In the genomic region with DNA sequence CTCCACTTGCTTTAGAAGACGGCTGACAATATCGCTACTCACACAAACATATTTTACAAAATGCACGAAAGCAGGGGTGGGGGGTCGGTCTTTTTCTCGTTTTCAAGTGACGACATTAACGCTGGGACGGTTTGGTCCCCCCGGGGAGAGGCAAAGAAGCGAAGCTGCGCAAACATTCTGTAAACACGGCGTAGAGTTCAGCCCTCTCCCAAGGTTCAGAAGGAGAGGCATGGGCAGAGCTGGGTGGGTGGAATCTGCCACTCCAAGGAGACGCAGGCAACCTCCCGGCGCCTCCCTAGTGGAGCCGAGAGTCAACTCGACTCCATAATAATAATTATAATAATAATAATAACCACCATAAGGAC, we compare ENCODE assay signal across 18 cellular contexts. TPM values are rescaled to one million over a fixed set of nuclear protein-coding genes. Genes with fewer than 3 reads are reported as not detected.
DNase-seq lines count a peak whose midpoint lies in the region; ATAC-seq and TF ChIP-seq lines count a peak whose summit lies in the region.
"Had no signal": no experiment of that assay in that cellular context is flagged by ENCODE, and none has a peak within 500 bp of the region (broad histone marks: within the 10 kb centered on the region; RNA-seq: fewer than 3 reads in every experiment).

No MANE protein-coding gene starts in this region.

- TF ChIP-seq RAD21 in SK-N-SH (IDR thresholded peaks at IDR 0.05; ENCODE audit: low read length), result no peak

- no peak overlapping the region for H2AFZ ChIP-seq in SK-N-SH (ENCODE audit: low read depth)
- no peak overlapping the region for H2AFZ ChIP-seq in neuron (ENCODE audit: low read depth, low read length)

- H3K4me3 ChIP-seq in SK-N-SH (ENCODE audit: low read depth in 2 of 2, low read length in 1 of 2) (no peak overlapping the region), HUES6 (ENCODE audit: low read depth, low read length) (peak overlapping the region; percentile 51), coronary artery (no peak overlapping the region), neuron (ENCODE audit: low read length) (peak overlapping the region; percentile 30)

- WGBS in SK-N-SH (ENCODE audit: low lambda C conversion rate), result 52% methylated on average over 18 of the region's 18 CpGs

- no peaks in the 10 kb centered on the region for H3K79me2 ChIP-seq in SK-N-SH (ENCODE audit: insufficient read depth)

- peaks cover 92% of the 10 kb centered on the region for H3K27me3 ChIP-seq in SK-N-SH (ENCODE audit: insufficient read depth)
- peaks cover 95% of the 10 kb centered on the region for H3K27me3 ChIP-seq in HUES6 (ENCODE audit: control insufficient read depth, insufficient read depth, low read length)
- H3K27me3 ChIP-seq in neuron (ENCODE audit: insufficient read depth, low read length), result peaks cover 68% of the 10 kb centered on the region

- POLR2A ChIA-PET in SK-N-SH (lab: Yijun Ruan, JAX), result no interaction called here

- no peaks in the 10 kb centered on the region for H3K9me2 ChIP-seq in SK-N-SH

- H3K4me1 ChIP-seq in SK-N-SH (ENCODE audit: control insufficient read depth in 1 of 2, insufficient read depth in 2 of 2, low read depth in 1 of 2, low read length in 1 of 2) (no peaks in the 10 kb centered on the region), HUES6 (ENCODE audit: control insufficient read depth, insufficient read depth, low read length) (peaks cover 46% of the 10 kb centered on the region), neuron (ENCODE audit: insufficient read depth, low read length) (peaks cover 34% of the 10 kb centered on the region)

- no peak overlapping the region for H3K27ac ChIP-seq in SK-N-SH (ENCODE audit: low read depth in 2 of 2, low read length in 1 of 2)
- no peak overlapping the region for H3K27ac ChIP-seq in HUES6 (ENCODE audit: low read depth, low read length)
- H3K27ac ChIP-seq in coronary artery, result no peak overlapping the region
- H3K27ac ChIP-seq: 22Rv1, epithelial cell of prostate, skin epidermis, thoracic aorta had no signal

- no peaks in the 10 kb centered on the region for H3F3A ChIP-seq in SK-N-SH (replicated peaks; ENCODE audit: insufficient read depth)

- no peak for TF ChIP-seq EP300 in SK-N-SH (IDR thresholded peaks at IDR 0.05; ENCODE audit: borderline replicate concordance in 1 of 2, low read depth in 1 of 2, low read length in 1 of 2)

- no peak overlapping the region for H3K9ac ChIP-seq in SK-N-SH
- H3K9ac ChIP-seq in HUES6 (ENCODE audit: low read length), result no peak overlapping the region

- H3K36me3 ChIP-seq in SK-N-SH (replicated peaks in 1 of 2; ENCODE audit: control insufficient read depth in 1 of 2, insufficient read depth in 2 of 2, low read length in 1 of 2), result no peaks in the 10 kb centered on the region
- H3K36me3 ChIP-seq in HUES6 (ENCODE audit: control insufficient read depth, insufficient read depth, low read length), result no peaks in the 10 kb centered on the region
- H3K36me3 ChIP-seq in neuron (ENCODE audit: insufficient read depth, low read length), result no peaks in the 10 kb centered on the region
- H3K36me3 ChIP-seq: thoracic aorta had no signal

- no peak for ATAC-seq in SK-N-SH treated with all-trans-retinoic acid at 6 μM for 48 hours
- ATAC-seq: left colon had no signal

- TF ChIP-seq CTCF in SK-N-SH (IDR thresholded peaks at IDR 0.05) (no peak), coronary artery (IDR thresholded peaks at IDR 0.05) (no peak)

- DNase-seq in SK-N-SH (peak; percentile 32), coronary artery (ENCODE audit: low spot score) (peak; percentile 26), NCI-H524 treated with DMSO at 0.1 percent for 48 hours (lab: John Stamatoyannopoulos, UW) (no peak), NOMO-1 treated with DMSO at 0.1 percent for 48 hours (lab: John Stamatoyannopoulos, UW; ENCODE audit: unreplicated experiment) (no peak), DMS53 treated with DMSO at 0.1 percent for 48 hours (lab: John Stamatoyannopoulos, UW; ENCODE audit: unreplicated experiment) (no peak)
- DNase-seq: activated gamma-delta T cell, COR-L47, HFFc6, left colon, NCI-H2171 had no signal

- CTCF ChIA-PET in SK-N-SH (lab: Yijun Ruan, JAX), result no interaction called here

- no peaks in the 10 kb centered on the region for H3K9me3 ChIP-seq in SK-N-SH
- H3K9me3 ChIP-seq in HUES6 (ENCODE audit: control insufficient read depth, insufficient read depth, low read depth, low read length), result no peaks in the 10 kb centered on the region
- no peaks in the 10 kb centered on the region for H3K9me3 ChIP-seq in neuron (ENCODE audit: low read length)
- H3K9me3 ChIP-seq: thoracic aorta had no signal

- H4K20me1 ChIP-seq in SK-N-SH (ENCODE audit: insufficient read depth), result no peaks in the 10 kb centered on the region

- H3K4me2 ChIP-seq in SK-N-SH, result no peak overlapping the region

TF ChIP-seq in SK-N-SH, 30 proteins besides CTCF, POLR2A, EP300 and RAD21 (continues in another document):
- TF ChIP-seq YY1 (IDR thresholded peaks at IDR 0.05; ENCODE audit: low read depth), result no peak
- TF ChIP-seq TAF1 (IDR thresholded peaks at IDR 0.05; ENCODE audit: borderline replicate concordance, low read depth, low read length), result no peak
- TF ChIP-seq REST (IDR thresholded peaks at IDR 0.05; ENCODE audit: low read depth, low read length), result no peak
- TF ChIP-seq FOSL2 (IDR thresholded peaks at IDR 0.05; ENCODE audit: borderline replicate concordance, low read depth), result no peak
- no peak for TF ChIP-seq POLR2AphosphoS5 (IDR thresholded peaks at IDR 0.05; ENCODE audit: low read depth, low read length)
- no peak for TF ChIP-seq JUND (IDR thresholded peaks at IDR 0.05)
- no peak for TF ChIP-seq SIN3A (IDR thresholded peaks at IDR 0.05; ENCODE audit: borderline replicate concordance, low read depth, low read length)
- TF ChIP-seq SMC3 (IDR thresholded peaks at IDR 0.05; ENCODE audit: low read depth, low read length), result no peak

TF ChIP-seq in SK-N-SH treated with all-trans-retinoic acid at 6 μM for 48 hours, 23 proteins besides CTCF, POLR2A, EP300 and RAD21 (continues in another document):
- TF ChIP-seq ISL1 (CRISPR knock-in tag; IDR thresholded peaks at IDR 0.05) (no peak), TOX (CRISPR knock-in tag; IDR thresholded peaks at IDR 0.05; ENCODE audit: borderline replicate concordance) (no peak), ZC3H10 (CRISPR knock-in tag; IDR thresholded peaks at IDR 0.05) (no peak), ESRRG (CRISPR knock-in tag; IDR thresholded peaks at IDR 0.05) (no peak), OSR1 (CRISPR knock-in tag; IDR thresholded peaks at IDR 0.05) (no peak), ZNF565 (CRISPR knock-in tag; conservative IDR thresholded peaks at IDR 0.05; ENCODE audit: low read depth) (no peak), GLIS3 (CRISPR knock-in tag; IDR thresholded peaks at IDR 0.05) (no peak), SNAI2 (CRISPR knock-in tag; IDR thresholded peaks at IDR 0.05) (no peak)
- TF ChIP-seq, protein P1, sequence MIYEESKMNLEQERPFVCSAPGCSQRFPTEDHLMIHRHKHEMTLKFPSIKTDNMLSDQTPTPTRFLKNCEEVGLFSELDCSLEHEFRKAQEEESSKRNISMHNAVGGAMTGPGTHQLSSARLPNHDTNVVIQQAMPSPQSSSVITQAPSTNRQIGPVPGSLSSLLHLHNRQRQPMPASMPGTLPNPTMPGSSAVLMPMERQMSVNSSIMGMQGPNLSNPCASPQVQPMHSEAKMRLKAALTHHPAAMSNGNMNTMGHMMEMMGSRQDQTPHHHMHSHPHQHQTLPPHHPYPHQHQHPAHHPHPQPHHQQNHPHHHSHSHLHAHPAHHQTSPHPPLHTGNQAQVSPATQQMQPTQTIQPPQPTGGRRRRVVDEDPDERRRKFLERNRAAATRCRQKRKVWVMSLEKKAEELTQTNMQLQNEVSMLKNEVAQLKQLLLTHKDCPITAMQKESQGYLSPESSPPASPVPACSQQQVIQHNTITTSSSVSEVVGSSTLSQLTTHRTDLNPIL (CRISPR knock-in tag; IDR thresholded peaks at IDR 0.05; ENCODE audit: low read depth), result no peak
- TF ChIP-seq, protein P2, sequence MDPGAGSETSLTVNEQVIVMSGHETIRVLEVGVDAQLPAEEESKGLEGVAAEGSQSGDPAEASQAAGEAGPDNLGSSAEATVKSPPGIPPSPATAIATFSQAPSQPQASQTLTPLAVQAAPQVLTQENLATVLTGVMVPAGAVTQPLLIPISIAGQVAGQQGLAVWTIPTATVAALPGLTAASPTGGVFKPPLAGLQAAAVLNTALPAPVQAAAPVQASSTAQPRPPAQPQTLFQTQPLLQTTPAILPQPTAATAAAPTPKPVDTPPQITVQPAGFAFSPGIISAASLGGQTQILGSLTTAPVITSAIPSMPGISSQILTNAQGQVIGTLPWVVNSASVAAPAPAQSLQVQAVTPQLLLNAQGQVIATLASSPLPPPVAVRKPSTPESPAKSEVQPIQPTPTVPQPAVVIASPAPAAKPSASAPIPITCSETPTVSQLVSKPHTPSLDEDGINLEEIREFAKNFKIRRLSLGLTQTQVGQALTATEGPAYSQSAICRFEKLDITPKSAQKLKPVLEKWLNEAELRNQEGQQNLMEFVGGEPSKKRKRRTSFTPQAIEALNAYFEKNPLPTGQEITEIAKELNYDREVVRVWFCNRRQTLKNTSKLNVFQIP (CRISPR knock-in tag; IDR thresholded peaks at IDR 0.05; ENCODE audit: borderline replicate concordance, low read depth), result no peak
- TF ChIP-seq, protein P3, sequence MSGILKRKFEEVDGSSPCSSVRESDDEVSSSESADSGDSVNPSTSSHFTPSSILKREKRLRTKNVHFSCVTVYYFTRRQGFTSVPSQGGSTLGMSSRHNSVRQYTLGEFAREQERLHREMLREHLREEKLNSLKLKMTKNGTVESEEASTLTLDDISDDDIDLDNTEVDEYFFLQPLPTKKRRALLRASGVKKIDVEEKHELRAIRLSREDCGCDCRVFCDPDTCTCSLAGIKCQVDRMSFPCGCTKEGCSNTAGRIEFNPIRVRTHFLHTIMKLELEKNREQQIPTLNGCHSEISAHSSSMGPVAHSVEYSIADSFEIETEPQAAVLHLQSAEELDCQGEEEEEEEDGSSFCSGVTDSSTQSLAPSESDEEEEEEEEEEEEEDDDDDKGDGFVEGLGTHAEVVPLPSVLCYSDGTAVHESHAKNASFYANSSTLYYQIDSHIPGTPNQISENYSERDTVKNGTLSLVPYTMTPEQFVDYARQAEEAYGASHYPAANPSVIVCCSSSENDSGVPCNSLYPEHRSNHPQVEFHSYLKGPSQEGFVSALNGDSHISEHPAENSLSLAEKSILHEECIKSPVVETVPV (CRISPR knock-in tag; IDR thresholded peaks at IDR 0.05), result no peak

RNA-seq across cellular contexts. Expression of gene NKX2-2, which starts 2.4 kb away (rescaled TPM):
- polyA plus RNA-seq in SK-N-SH (2012; rRNA removed), result not detected in 2 replicates
- not detected in 2 replicates for polyA plus RNA-seq in SK-N-SH (2012; cell fraction: cytosol; rRNA removed)
- polyA plus RNA-seq in SK-N-SH (2012; cell fraction: nucleus; rRNA removed), result not detected in 2 replicates
- polyA plus RNA-seq: neural cell had no signal

Comparison
In these comparisons a context has a peak if more than half of its experiments do, and no peak if none do; other contexts are left out.
1. DNase-seq: peak in SK-N-SH (single experiment) and coronary artery (single experiment); none in NCI-H524 treated with DMSO at 0.1 percent for 48 hours (single experiment), NOMO-1 treated with DMSO at 0.1 percent for 48 hours (single experiment) and DMS53 treated with DMSO at 0.1 percent for 48 hours (single experiment).
2. H3K4me3 ChIP-seq: peak in HUES6 (single experiment) and neuron (single experiment); none in SK-N-SH (0 of 2) and coronary artery (single experiment).